Comparison of ENCODE assay signal across 1 cellular context in the genomic region with DNA sequence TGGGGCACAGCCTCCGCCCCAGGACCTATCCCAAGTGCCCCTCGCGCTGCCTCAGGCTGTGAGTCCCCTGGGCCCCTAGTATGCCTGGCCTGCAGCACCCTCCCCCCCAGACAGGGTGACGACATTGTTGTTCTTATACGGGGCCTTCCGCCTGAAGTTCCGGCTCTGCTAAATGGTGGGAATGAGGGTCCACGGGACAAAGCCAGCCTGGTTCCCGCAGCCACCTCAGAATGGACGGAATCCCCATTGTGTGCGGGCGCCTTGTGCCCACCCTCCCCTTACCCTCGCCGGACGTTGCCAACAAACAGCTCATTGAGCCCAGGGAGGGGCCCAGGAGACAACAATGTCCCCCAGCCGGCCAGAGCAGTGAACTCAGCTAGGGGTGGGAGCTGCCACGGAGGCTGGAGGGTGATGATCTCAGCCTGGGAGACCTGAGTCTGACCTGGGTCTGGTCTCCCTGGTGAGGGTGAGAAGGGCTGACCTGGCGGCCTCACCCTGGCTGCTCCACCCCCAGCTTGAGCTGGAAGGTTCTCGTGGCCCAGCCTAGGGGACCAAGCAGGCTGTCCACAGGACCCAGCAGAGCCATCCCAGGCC.
TF ChIP-seq lines count a peak whose summit lies in the region.

No MANE protein-coding gene starts in this region.

TF ChIP-seq in HepG2, 621 proteins besides CTCF, POLR2A, EP300 and RAD21 (continued from another document and continues in another):
- TF ChIP-seq, protein P1, sequence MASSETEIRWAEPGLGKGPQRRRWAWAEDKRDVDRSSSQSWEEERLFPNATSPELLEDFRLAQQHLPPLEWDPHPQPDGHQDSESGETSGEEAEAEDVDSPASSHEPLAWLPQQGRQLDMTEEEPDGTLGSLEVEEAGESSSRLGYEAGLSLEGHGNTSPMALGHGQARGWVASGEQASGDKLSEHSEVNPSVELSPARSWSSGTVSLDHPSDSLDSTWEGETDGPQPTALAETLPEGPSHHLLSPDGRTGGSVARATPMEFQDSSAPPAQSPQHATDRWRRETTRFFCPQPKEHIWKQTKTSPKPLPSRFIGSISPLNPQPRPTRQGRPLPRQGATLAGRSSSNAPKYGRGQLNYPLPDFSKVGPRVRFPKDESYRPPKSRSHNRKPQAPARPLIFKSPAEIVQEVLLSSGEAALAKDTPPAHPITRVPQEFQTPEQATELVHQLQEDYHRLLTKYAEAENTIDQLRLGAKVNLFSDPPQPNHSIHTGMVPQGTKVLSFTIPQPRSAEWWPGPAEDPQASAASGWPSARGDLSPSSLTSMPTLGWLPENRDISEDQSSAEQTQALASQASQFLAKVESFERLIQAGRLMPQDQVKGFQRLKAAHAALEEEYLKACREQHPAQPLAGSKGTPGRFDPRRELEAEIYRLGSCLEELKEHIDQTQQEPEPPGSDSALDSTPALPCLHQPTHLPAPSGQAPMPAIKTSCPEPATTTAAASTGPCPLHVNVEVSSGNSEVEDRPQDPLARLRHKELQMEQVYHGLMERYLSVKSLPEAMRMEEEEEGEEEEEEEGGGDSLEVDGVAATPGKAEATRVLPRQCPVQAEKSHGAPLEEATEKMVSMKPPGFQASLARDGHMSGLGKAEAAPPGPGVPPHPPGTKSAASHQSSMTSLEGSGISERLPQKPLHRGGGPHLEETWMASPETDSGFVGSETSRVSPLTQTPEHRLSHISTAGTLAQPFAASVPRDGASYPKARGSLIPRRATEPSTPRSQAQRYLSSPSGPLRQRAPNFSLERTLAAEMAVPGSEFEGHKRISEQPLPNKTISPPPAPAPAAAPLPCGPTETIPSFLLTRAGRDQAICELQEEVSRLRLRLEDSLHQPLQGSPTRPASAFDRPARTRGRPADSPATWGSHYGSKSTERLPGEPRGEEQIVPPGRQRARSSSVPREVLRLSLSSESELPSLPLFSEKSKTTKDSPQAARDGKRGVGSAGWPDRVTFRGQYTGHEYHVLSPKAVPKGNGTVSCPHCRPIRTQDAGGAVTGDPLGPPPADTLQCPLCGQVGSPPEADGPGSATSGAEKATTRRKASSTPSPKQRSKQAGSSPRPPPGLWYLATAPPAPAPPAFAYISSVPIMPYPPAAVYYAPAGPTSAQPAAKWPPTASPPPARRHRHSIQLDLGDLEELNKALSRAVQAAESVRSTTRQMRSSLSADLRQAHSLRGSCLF (CRISPR knock-in tag; IDR thresholded peaks at IDR 0.05; ENCODE audit: borderline replicate concordance): no peak
- TF ChIP-seq IKZF4 (CRISPR knock-in tag; IDR thresholded peaks at IDR 0.05; ENCODE audit: borderline replicate concordance, low read depth, not compliant biosample characterization) (no peak), CHD4 (IDR thresholded peaks at IDR 0.05; ENCODE audit: borderline replicate concordance, low read length) (no peak), ATF1 (CRISPR knock-in tag; IDR thresholded peaks at IDR 0.05) (no peak), PHF8 (CRISPR knock-in tag; IDR thresholded peaks at IDR 0.05) (peak; percentile 62), ZNF350 (CRISPR knock-in tag; IDR thresholded peaks at IDR 0.05; ENCODE audit: borderline replicate concordance, low read depth) (peak; percentile 35; the same call in 1 of the 2 replicates), ZNF709 (CRISPR knock-in tag; IDR thresholded peaks at IDR 0.05) (no peak), ZNF331 (CRISPR knock-in tag; IDR thresholded peaks at IDR 0.05) (no peak), PAF1 (CRISPR knock-in tag; IDR thresholded peaks at IDR 0.05) (no peak), ZNF577 (CRISPR knock-in tag; IDR thresholded peaks at IDR 0.05; ENCODE audit: borderline replicate concordance, low read depth) (no peak), ZSCAN25 (CRISPR knock-in tag; IDR thresholded peaks at IDR 0.05) (no peak), HDAC6 (IDR thresholded peaks at IDR 0.05; ENCODE audit: low read depth, low read length) (no peak), SETDB1 (CRISPR knock-in tag; IDR thresholded peaks at IDR 0.05; ENCODE audit: borderline replicate concordance) (no peak), PHF5A (CRISPR knock-in tag; IDR thresholded peaks at IDR 0.05; ENCODE audit: low read depth, unreplicated experiment) (no peak), U2AF1 (optimal IDR thresholded peaks at IDR 0.05; ENCODE audit: low read depth, low read length) (no peak), ZNF30 (CRISPR knock-in tag; IDR thresholded peaks at IDR 0.05) (no peak), BHLHE40 (IDR thresholded peaks at IDR 0.05; ENCODE audit: low read length) (no peak), ZNF530 (CRISPR knock-in tag; IDR thresholded peaks at IDR 0.05; ENCODE audit: low read depth) (no peak), MXD4 (CRISPR knock-in tag; IDR thresholded peaks at IDR 0.05) (0 out of 2 replicates have a peak, but pooled peaks have one; percentile 39), SPEN (CRISPR knock-in tag; IDR thresholded peaks at IDR 0.05; ENCODE audit: low read depth) (0 out of 2 replicates have a peak, but pooled peaks have one; percentile 14), SALL2 (CRISPR knock-in tag; IDR thresholded peaks at IDR 0.05) (no peak), HOXA3 (CRISPR knock-in tag; IDR thresholded peaks at IDR 0.05) (no peak), WIZ (CRISPR knock-in tag; IDR thresholded peaks at IDR 0.05) (no peak; the same call in 1 of the 2 replicates), ZNF460 (CRISPR knock-in tag; IDR thresholded peaks at IDR 0.05; ENCODE audit: borderline replicate concordance) (no peak), ZNF431 (CRISPR knock-in tag; IDR thresholded peaks at IDR 0.05; ENCODE audit: borderline replicate concordance, low read depth) (no peak), TBX2 (CRISPR knock-in tag; IDR thresholded peaks at IDR 0.05; ENCODE audit: borderline replicate concordance) (0 out of 2 replicates have a peak, but pooled peaks have one; percentile 14), ZMYM2 (CRISPR knock-in tag; IDR thresholded peaks at IDR 0.05) (no peak), TP53 (CRISPR knock-in tag; conservative IDR thresholded peaks at IDR 0.05) (no peak)
- TF ChIP-seq, protein P2, sequence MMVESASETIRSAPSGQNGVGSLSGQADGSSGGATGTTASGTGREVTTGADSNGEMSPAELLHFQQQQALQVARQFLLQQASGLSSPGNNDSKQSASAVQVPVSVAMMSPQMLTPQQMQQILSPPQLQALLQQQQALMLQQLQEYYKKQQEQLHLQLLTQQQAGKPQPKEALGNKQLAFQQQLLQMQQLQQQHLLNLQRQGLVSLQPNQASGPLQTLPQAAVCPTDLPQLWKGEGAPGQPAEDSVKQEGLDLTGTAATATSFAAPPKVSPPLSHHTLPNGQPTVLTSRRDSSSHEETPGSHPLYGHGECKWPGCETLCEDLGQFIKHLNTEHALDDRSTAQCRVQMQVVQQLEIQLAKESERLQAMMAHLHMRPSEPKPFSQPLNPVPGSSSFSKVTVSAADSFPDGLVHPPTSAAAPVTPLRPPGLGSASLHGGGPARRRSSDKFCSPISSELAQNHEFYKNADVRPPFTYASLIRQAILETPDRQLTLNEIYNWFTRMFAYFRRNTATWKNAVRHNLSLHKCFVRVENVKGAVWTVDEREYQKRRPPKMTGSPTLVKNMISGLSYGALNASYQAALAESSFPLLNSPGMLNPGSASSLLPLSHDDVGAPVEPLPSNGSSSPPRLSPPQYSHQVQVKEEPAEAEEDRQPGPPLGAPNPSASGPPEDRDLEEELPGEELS (CRISPR knock-in tag; IDR thresholded peaks at IDR 0.05): 0 out of 2 replicates have a peak, but pooled peaks have one; percentile 37
- TF ChIP-seq, protein P3, sequence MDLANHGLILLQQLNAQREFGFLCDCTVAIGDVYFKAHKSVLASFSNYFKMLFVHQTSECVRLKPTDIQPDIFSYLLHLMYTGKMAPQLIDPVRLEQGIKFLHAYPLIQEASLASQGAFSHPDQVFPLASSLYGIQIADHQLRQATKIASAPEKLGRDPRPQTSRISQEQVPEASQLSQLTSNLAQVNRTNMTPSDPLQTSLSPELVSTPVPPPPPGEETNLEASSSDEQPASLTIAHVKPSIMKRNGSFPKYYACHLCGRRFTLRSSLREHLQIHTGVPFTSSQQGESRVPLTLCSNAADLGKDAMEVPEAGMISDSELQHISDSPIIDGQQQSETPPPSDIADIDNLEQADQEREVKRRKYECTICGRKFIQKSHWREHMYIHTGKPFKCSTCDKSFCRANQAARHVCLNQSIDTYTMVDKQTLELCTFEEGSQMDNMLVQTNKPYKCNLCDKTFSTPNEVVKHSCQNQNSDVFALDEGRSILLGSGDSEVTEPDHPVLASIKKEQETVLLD (CRISPR knock-in tag; IDR thresholded peaks at IDR 0.05; ENCODE audit: low read depth): no peak
- TF ChIP-seq, protein P4, sequence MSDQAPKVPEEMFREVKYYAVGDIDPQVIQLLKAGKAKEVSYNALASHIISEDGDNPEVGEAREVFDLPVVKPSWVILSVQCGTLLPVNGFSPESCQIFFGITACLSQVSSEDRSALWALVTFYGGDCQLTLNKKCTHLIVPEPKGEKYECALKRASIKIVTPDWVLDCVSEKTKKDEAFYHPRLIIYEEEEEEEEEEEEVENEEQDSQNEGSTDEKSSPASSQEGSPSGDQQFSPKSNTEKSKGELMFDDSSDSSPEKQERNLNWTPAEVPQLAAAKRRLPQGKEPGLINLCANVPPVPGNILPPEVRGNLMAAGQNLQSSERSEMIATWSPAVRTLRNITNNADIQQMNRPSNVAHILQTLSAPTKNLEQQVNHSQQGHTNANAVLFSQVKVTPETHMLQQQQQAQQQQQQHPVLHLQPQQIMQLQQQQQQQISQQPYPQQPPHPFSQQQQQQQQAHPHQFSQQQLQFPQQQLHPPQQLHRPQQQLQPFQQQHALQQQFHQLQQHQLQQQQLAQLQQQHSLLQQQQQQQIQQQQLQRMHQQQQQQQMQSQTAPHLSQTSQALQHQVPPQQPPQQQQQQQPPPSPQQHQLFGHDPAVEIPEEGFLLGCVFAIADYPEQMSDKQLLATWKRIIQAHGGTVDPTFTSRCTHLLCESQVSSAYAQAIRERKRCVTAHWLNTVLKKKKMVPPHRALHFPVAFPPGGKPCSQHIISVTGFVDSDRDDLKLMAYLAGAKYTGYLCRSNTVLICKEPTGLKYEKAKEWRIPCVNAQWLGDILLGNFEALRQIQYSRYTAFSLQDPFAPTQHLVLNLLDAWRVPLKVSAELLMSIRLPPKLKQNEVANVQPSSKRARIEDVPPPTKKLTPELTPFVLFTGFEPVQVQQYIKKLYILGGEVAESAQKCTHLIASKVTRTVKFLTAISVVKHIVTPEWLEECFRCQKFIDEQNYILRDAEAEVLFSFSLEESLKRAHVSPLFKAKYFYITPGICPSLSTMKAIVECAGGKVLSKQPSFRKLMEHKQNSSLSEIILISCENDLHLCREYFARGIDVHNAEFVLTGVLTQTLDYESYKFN (CRISPR knock-in tag; conservative IDR thresholded peaks at IDR 0.05): peak; percentile 55
- TF ChIP-seq, protein P5, sequence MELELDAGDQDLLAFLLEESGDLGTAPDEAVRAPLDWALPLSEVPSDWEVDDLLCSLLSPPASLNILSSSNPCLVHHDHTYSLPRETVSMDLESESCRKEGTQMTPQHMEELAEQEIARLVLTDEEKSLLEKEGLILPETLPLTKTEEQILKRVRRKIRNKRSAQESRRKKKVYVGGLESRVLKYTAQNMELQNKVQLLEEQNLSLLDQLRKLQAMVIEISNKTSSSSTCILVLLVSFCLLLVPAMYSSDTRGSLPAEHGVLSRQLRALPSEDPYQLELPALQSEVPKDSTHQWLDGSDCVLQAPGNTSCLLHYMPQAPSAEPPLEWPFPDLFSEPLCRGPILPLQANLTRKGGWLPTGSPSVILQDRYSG (CRISPR knock-in tag; IDR thresholded peaks at IDR 0.05): no peak
- TF ChIP-seq, protein P6, sequence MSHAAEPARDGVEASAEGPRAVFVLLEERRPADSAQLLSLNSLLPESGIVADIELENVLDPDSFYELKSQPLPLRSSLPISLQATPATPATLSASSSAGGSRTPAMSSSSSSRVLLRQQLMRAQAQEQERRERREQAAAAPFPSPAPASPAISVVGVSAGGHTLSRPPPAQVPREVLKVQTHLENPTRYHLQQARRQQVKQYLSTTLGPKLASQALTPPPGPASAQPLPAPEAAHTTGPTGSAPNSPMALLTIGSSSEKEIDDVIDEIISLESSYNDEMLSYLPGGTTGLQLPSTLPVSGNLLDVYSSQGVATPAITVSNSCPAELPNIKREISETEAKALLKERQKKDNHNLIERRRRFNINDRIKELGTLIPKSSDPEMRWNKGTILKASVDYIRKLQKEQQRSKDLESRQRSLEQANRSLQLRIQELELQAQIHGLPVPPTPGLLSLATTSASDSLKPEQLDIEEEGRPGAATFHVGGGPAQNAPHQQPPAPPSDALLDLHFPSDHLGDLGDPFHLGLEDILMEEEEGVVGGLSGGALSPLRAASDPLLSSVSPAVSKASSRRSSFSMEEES (CRISPR knock-in tag; IDR thresholded peaks at IDR 0.05): 0 out of 2 replicates have a peak, but pooled peaks have one; percentile 53
- TF ChIP-seq, protein P7, sequence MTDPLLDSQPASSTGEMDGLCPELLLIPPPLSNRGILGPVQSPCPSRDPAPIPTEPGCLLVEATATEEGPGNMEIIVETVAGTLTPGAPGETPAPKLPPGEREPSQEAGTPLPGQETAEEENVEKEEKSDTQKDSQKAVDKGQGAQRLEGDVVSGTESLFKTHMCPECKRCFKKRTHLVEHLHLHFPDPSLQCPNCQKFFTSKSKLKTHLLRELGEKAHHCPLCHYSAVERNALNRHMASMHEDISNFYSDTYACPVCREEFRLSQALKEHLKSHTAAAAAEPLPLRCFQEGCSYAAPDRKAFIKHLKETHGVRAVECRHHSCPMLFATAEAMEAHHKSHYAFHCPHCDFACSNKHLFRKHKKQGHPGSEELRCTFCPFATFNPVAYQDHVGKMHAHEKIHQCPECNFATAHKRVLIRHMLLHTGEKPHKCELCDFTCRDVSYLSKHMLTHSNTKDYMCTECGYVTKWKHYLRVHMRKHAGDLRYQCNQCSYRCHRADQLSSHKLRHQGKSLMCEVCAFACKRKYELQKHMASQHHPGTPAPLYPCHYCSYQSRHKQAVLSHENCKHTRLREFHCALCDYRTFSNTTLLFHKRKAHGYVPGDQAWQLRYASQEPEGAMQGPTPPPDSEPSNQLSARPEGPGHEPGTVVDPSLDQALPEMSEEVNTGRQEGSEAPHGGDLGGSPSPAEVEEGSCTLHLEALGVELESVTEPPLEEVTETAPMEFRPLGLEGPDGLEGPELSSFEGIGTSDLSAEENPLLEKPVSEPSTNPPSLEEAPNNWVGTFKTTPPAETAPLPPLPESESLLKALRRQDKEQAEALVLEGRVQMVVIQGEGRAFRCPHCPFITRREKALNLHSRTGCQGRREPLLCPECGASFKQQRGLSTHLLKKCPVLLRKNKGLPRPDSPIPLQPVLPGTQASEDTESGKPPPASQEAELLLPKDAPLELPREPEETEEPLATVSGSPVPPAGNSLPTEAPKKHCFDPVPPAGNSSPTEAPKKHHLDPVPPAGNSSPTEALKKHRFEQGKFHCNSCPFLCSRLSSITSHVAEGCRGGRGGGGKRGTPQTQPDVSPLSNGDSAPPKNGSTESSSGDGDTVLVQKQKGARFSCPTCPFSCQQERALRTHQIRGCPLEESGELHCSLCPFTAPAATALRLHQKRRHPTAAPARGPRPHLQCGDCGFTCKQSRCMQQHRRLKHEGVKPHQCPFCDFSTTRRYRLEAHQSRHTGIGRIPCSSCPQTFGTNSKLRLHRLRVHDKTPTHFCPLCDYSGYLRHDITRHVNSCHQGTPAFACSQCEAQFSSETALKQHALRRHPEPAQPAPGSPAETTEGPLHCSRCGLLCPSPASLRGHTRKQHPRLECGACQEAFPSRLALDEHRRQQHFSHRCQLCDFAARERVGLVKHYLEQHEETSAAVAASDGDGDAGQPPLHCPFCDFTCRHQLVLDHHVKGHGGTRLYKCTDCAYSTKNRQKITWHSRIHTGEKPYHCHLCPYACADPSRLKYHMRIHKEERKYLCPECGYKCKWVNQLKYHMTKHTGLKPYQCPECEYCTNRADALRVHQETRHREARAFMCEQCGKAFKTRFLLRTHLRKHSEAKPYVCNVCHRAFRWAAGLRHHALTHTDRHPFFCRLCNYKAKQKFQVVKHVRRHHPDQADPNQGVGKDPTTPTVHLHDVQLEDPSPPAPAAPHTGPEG (CRISPR knock-in tag; IDR thresholded peaks at IDR 0.05): no peak
- TF ChIP-seq, protein P8, sequence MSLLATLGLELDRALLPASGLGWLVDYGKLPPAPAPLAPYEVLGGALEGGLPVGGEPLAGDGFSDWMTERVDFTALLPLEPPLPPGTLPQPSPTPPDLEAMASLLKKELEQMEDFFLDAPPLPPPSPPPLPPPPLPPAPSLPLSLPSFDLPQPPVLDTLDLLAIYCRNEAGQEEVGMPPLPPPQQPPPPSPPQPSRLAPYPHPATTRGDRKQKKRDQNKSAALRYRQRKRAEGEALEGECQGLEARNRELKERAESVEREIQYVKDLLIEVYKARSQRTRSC (CRISPR knock-in tag; IDR thresholded peaks at IDR 0.05; ENCODE audit: low read depth): no peak
